Comparison of ENCODE assay signal across 10 cellular contexts in genomic region chr16:88651989-88652762, GRCh38. TPM values are rescaled to one million over a fixed set of nuclear protein-coding genes. Genes with fewer than 3 reads are reported as not detected.
DNase-seq lines count a peak whose midpoint lies in the region; ATAC-seq and TF ChIP-seq lines count a peak whose summit lies in the region.
"Had no signal": no experiment of that assay in that cellular context is flagged by ENCODE, and none has a peak within 500 bp of the region (broad histone marks: within the 10 kb centered on the region; RNA-seq: fewer than 3 reads in every experiment).

No MANE protein-coding gene starts in this region.

- H2AK9ac ChIP-seq in IMR-90 (replicated peaks; ENCODE audit: low read depth, low read length, poor library complexity) = peak overlapping the region; percentile 81

- H4K5ac ChIP-seq in IMR-90 (ENCODE audit: low read depth, low read length) = no peak overlapping the region

- no peak for TF ChIP-seq POLR2A in IMR-90 (IDR thresholded peaks at IDR 0.05; ENCODE audit: low read depth, low read length)

- H3K79me2 ChIP-seq in mammary epithelial cell (ENCODE audit: insufficient read depth, low read length) = peaks cover 13% of the 10 kb centered on the region

- H2BK12ac ChIP-seq in neuronal stem cell (ENCODE audit: low read length) = no peak overlapping the region

- H3K23ac ChIP-seq in IMR-90 (ENCODE audit: low read depth, low read length) (no peak overlapping the region), neuronal stem cell (ENCODE audit: low read depth, low read length, poor library complexity) (peak overlapping the region; percentile 55)

- H3K36me3 ChIP-seq in Caco-2 (ENCODE audit: control insufficient read depth, insufficient read depth, low read length) (peaks cover 5% of the 10 kb centered on the region), IMR-90 (ENCODE audit: control insufficient read depth, insufficient read depth, low read length) (peaks cover 13% of the 10 kb centered on the region), mammary epithelial cell (ENCODE audit: insufficient read depth, low read length) (peaks cover 4% of the 10 kb centered on the region), neuronal stem cell (replicated peaks in 1 of 2; ENCODE audit: control insufficient read depth in 2 of 2, insufficient read depth in 2 of 2, low read length in 2 of 2) (peaks cover 36 to 62% of the 10 kb centered on the region in 2 donors)

- H3K18ac ChIP-seq in IMR-90 (ENCODE audit: low read depth, low read length) (no peak overlapping the region), neuronal stem cell (ENCODE audit: low read length) (no peak overlapping the region)

- H2BK120ac ChIP-seq in IMR-90 (ENCODE audit: low read depth, low read length) = no peak overlapping the region
- no peak overlapping the region for H2BK120ac ChIP-seq in neuronal stem cell (ENCODE audit: low read depth, low read length)

- peaks cover 3% of the 10 kb centered on the region; the same call in 1 of the 2 replicates for H4K20me1 ChIP-seq in IMR-90 (ENCODE audit: insufficient read depth, low read length)
- H4K20me1 ChIP-seq in mammary epithelial cell (ENCODE audit: insufficient read depth, low read length) = peaks cover 6% of the 10 kb centered on the region

- H2AK5ac ChIP-seq in IMR-90 (ENCODE audit: low read depth, low read length) (no peak overlapping the region), neuronal stem cell (ENCODE audit: low read depth, low read length) (no peak overlapping the region)

- H3K4me2 ChIP-seq in IMR-90 (ENCODE audit: low read depth, low read length) (no peak overlapping the region), mammary epithelial cell (ENCODE audit: insufficient read depth, low read depth, low read length) (no peak overlapping the region), neuronal stem cell (ENCODE audit: insufficient read depth, low read length, poor library complexity, severe bottlenecking) (no peak overlapping the region)

- no peak for DNase-seq in Caco-2
- no peak for DNase-seq in IMR-90
- no peak for DNase-seq in mammary epithelial cell
- DNase-seq in neuronal stem cell (ENCODE audit: low spot score) = no peak
- DNase-seq in AG20443 (ENCODE audit: low spot score) = no peak
- DNase-seq in HuH-7.5 (ENCODE audit: low spot score) = no peak
- no peak for DNase-seq in stimulated activated naive CD4-positive, alpha-beta T cell (lab: John Stamatoyannopoulos, UW)

- WGBS in IMR-90 (ENCODE audit: extremely low coverage in 2 of 2, insufficient read length in 1 of 2), 2 experiments = 97% methylated on average over 11 of the region's 30 CpGs; no CpG with 5 or more reads in 1 of the 2 experiments
- WGBS in mammary epithelial cell (ENCODE audit: low coverage, missing lambda C conversion rate) = 92% methylated on average over 14 of the region's 30 CpGs
- no CpG with 5 or more reads among the region's 30 CpGs for WGBS in neuronal stem cell (ENCODE audit: extremely low coverage in 2 of 2, insufficient read length in 2 of 2, insufficient replicate concordance in 1 of 2), 2 donors

- H3K79me1 ChIP-seq in IMR-90 (ENCODE audit: low read depth in 1 of 2, low read length in 2 of 2) (peaks cover 0 to 20% of the 10 kb centered on the region in 2 experiments; a peak in 1 of 4 replicates), neuronal stem cell (ENCODE audit: low read depth, low read length) (peaks cover 17% of the 10 kb centered on the region)

- H3K9me3 ChIP-seq in Caco-2 = no peaks in the 10 kb centered on the region
- H3K9me3 ChIP-seq in IMR-90 (ENCODE audit: control insufficient read depth, insufficient read depth, low read length) = no peaks in the 10 kb centered on the region
- no peaks in the 10 kb centered on the region for H3K9me3 ChIP-seq in mammary epithelial cell (replicated peaks; ENCODE audit: insufficient read depth, low read length)
- no peaks in the 10 kb centered on the region for H3K9me3 ChIP-seq in neuronal stem cell (replicated peaks in 1 of 2; ENCODE audit: control insufficient read depth in 2 of 2, insufficient read depth in 1 of 2, low read depth in 1 of 2, low read length in 2 of 2)
- H3K9me3 ChIP-seq: gastrocnemius medialis had no signal

- H3K9me3 Mint-ChIP-seq in Caco-2 (ENCODE audit: unreplicated experiment) = no peaks in the 10 kb centered on the region
- H3K9me3 Mint-ChIP-seq: brain had no signal

- H3K36me3 Mint-ChIP-seq in Caco-2 (ENCODE audit: insufficient read depth, unreplicated experiment) = peaks cover 64% of the 10 kb centered on the region

- H3K9ac ChIP-seq in IMR-90 (ENCODE audit: low read depth, low read length) (no peak overlapping the region), mammary epithelial cell (ENCODE audit: insufficient read depth, low read length) (no peak overlapping the region), neuronal stem cell (ENCODE audit: low read depth, low read length, poor library complexity) (no peak overlapping the region)

- H3K27me3 ChIP-seq in Caco-2 (replicated peaks; ENCODE audit: control insufficient read depth, insufficient read depth, low read length) = no peaks in the 10 kb centered on the region
- no peaks in the 10 kb centered on the region for H3K27me3 ChIP-seq in IMR-90 (ENCODE audit: control insufficient read depth, insufficient read depth, low read length)
- no peaks in the 10 kb centered on the region for H3K27me3 ChIP-seq in mammary epithelial cell (ENCODE audit: insufficient read depth, low read length)
- no peaks in the 10 kb centered on the region for H3K27me3 ChIP-seq in neuronal stem cell (ENCODE audit: control insufficient read depth in 3 of 3, insufficient read depth in 3 of 3, low read depth in 1 of 3, low read length in 3 of 3)
- H3K27me3 ChIP-seq: gastrocnemius medialis had no signal

- H3K4me1 ChIP-seq in Caco-2 (peaks cover 17% of the 10 kb centered on the region), IMR-90 (ENCODE audit: control insufficient read depth, insufficient read depth, low read length) (peaks cover 5% of the 10 kb centered on the region; the same call in 1 of the 2 replicates), mammary epithelial cell (ENCODE audit: insufficient read depth, low read length) (no peaks in the 10 kb centered on the region), neuronal stem cell (ENCODE audit: control insufficient read depth in 2 of 2, insufficient read depth in 1 of 2, low read depth in 1 of 2, low read length in 2 of 2) (peaks cover 14 to 17% of the 10 kb centered on the region in 2 donors)

- no peak overlapping the region for H3K4me3 ChIP-seq in Caco-2 (ENCODE audit: low read depth, low read length)
- no peak overlapping the region for H3K4me3 ChIP-seq in IMR-90 (ENCODE audit: insufficient read depth, low read depth, low read length)
- no peak overlapping the region for H3K4me3 ChIP-seq in mammary epithelial cell (replicated peaks in 1 of 3; ENCODE audit: insufficient read depth in 1 of 3, low read depth in 2 of 3, low read length in 3 of 3)
- H3K4me3 ChIP-seq in neuronal stem cell (ENCODE audit: low read length in 2 of 2) = peak overlapping the region in 1 of 2 donors; percentile 3

- H2AFZ ChIP-seq in IMR-90 (replicated peaks; ENCODE audit: low read length, poor library complexity) (peak overlapping the region; percentile 32), mammary epithelial cell (ENCODE audit: low read depth, low read length) (no peak overlapping the region), neuronal stem cell (ENCODE audit: low read length) (no peak overlapping the region)

- no peak overlapping the region for H3K27ac Mint-ChIP-seq in Caco-2 (ENCODE audit: unreplicated experiment)
- H3K27ac Mint-ChIP-seq: brain had no signal

- H3K27ac ChIP-seq in IMR-90 (ENCODE audit: insufficient read depth, low read length) (no peak overlapping the region), mammary epithelial cell (ENCODE audit: insufficient read depth, low read depth, low read length) (no peak overlapping the region), neuronal stem cell (replicated peaks; ENCODE audit: low read length) (no peak overlapping the region)

- intact Hi-C loops in Caco-2 (cut with micrococcal nuclease; ENCODE audit: unreplicated experiment) = loop anchor here (1.0 kb wide), 1 partner anchor 10 kb away; no protein-coding TSS in a partner anchor
- intact Hi-C loops in IMR-90 (cut with micrococcal nuclease) = no loop called here
- intact Hi-C loops in mammary epithelial cell (cut with micrococcal nuclease) = no loop called here

- H3K9me1 ChIP-seq in IMR-90 (ENCODE audit: insufficient read depth, low read length) = no peaks in the 10 kb centered on the region

- H3K14ac ChIP-seq in IMR-90 (replicated peaks; ENCODE audit: low read depth, low read length) (no peak overlapping the region), neuronal stem cell (ENCODE audit: low read length) (no peak overlapping the region)

- no peak overlapping the region for H3K56ac ChIP-seq in IMR-90 (ENCODE audit: extremely low read depth, insufficient read depth, low read length)

- no peak for TF ChIP-seq CTCF in Caco-2 (IDR thresholded peaks at IDR 0.05; ENCODE audit: insufficient read depth in 1 of 2, low read depth in 1 of 2, low read length in 1 of 2, severe bottlenecking in 1 of 2, unreplicated experiment in 1 of 2)
- no peak for TF ChIP-seq CTCF in IMR-90 (conservative IDR thresholded peaks at IDR 0.05; ENCODE audit: low read depth, low read length)
- TF ChIP-seq CTCF in mammary epithelial cell (conservative IDR thresholded peaks at IDR 0.05 in 1 of 2, IDR thresholded peaks at IDR 0.05 in 1 of 2; ENCODE audit: extremely low read depth in 1 of 2, insufficient read depth in 1 of 2, low read depth in 1 of 2, low read length in 2 of 2) = no peak

- dilution Hi-C loops in IMR-90 (cut with HindIII; ENCODE audit: low sequenced_read_pairs, unreplicated experiment) = no loop called here
- dilution Hi-C loops in mammary epithelial cell (cut with HindIII; ENCODE audit: low sequenced_read_pairs) = no loop called here

- no peak overlapping the region for H2BK5ac ChIP-seq in IMR-90 (ENCODE audit: low read depth, low read length, poor library complexity, severe bottlenecking)
- H2BK5ac ChIP-seq in neuronal stem cell (ENCODE audit: low read length) = peak overlapping the region; percentile 75

- H3K27me3 Mint-ChIP-seq in Caco-2 (ENCODE audit: insufficient read depth, unreplicated experiment) = no peaks in the 10 kb centered on the region
- H3K27me3 Mint-ChIP-seq: brain had no signal

- CTCF ChIA-PET in Caco-2 (lab: Charles Lee) (no interaction called here), IMR-90 (lab: Yijun Ruan, JAX) (no interaction called here), mammary epithelial cell (lab: Charles Lee; ENCODE audit: low non-redundant PET) (no interaction called here)

- H3K4me1 Mint-ChIP-seq in Caco-2 (ENCODE audit: low read depth, unreplicated experiment) = peaks cover 6% of the 10 kb centered on the region

- no peak overlapping the region for H3K4me3 Mint-ChIP-seq in Caco-2 (ENCODE audit: unreplicated experiment)

- no peak overlapping the region for H2BK20ac ChIP-seq in IMR-90 (ENCODE audit: low read depth, low read length)

- H4K8ac ChIP-seq in IMR-90 (ENCODE audit: low read depth in 2 of 2, low read length in 2 of 2) (no peak overlapping the region), neuronal stem cell (ENCODE audit: low read depth, low read length) (no peak overlapping the region)

- H2BK15ac ChIP-seq in IMR-90 (ENCODE audit: low read depth, low read length) = no peak overlapping the region
- H2BK15ac ChIP-seq in neuronal stem cell (ENCODE audit: low read length) = no peak overlapping the region

- H4K91ac ChIP-seq in IMR-90 (ENCODE audit: insufficient read depth, low read depth, low read length) (no peak overlapping the region), neuronal stem cell (ENCODE audit: low read depth, low read length, poor library complexity) (no peak overlapping the region)

- in situ Hi-C loops in IMR-90 (cut with MboI; ENCODE audit: low sequenced_read_pairs) = no loop called here
- in situ Hi-C loops in mammary epithelial cell (cut with MboI; ENCODE audit: low sequenced_read_pairs in 2 of 2) = no loop called here

- ATAC-seq in IMR-90 (ENCODE audit: low read depth) (no peak), GM18858 (IDR thresholded peaks at IDR 0.05; ENCODE audit: unreplicated experiment) (no peak)

- BruUV-seq in Caco-2 (replicated peaks; lab: Mats Ljungman, UMichigan) (TSS peak; percentile 10), IMR-90 (replicated peaks; lab: Mats Ljungman, UMichigan) (no TSS peak), mammary epithelial cell (replicated peaks; lab: Mats Ljungman, UMichigan) (TSS peak; percentile 88)

- no peak overlapping the region for H3K4ac ChIP-seq in IMR-90 (ENCODE audit: low read depth, low read length)
- H3K4ac ChIP-seq in neuronal stem cell (ENCODE audit: low read length) = no peak overlapping the region

- TF ChIP-seq RAD21 in IMR-90 (IDR thresholded peaks at IDR 0.05; ENCODE audit: low read length) = no peak

- POLR2A ChIA-PET in Caco-2 (lab: Charles Lee) (interaction anchor here (0.5 kb wide), 1 partner anchor 1276 kb away, joined by 3 read pairs; no protein-coding TSS in a partner anchor), IMR-90 (lab: Charles Lee; ENCODE audit: unreplicated experiment) (no interaction called here)

RNA-seq across cellular contexts. Expression of gene CYBA, which starts 1.3 kb away (rescaled TPM):
- total RNA-seq in Caco-2 (2022) (351 and 377 TPM in 2 replicates), IMR-90 (2012; rRNA removed) (65.6 and 90.5 TPM in 2 replicates), mammary epithelial cell (10 to 100 TPM in 1 of 2 donors, 1 to 10 TPM in 1; 2.5 to 20.3 TPM)
- polyA plus RNA-seq in IMR-90 (2012; rRNA removed) (169 and 228 TPM in 2 replicates), mammary epithelial cell (2.1 TPM)
- 205 and 351 TPM in 2 replicates for polyA plus RNA-seq in IMR-90 (2012; cell fraction: cytosol; rRNA removed)
- 119 and 281 TPM in 2 replicates for polyA plus RNA-seq in IMR-90 (2012; cell fraction: nucleus; rRNA removed; ENCODE audit: low replicate concordance)
- 3.1 TPM for polyA minus RNA-seq in mammary epithelial cell
- 74.4 TPM for polyA plus RNA-seq in neuronal stem cell (2013, experiment 1 of 2)
- polyA plus RNA-seq in neuronal stem cell (2013, experiment 2 of 2) = 71.9 TPM

RNA-seq across cellular contexts. Expression of gene MVD, which starts 10.7 kb away (rescaled TPM):
- total RNA-seq in Caco-2 (2022) (127 and 141 TPM in 2 replicates), IMR-90 (2012; rRNA removed) (17.2 and 18.3 TPM in 2 replicates), mammary epithelial cell (100 to 1,000 TPM in 1 of 2 donors, 10 to 100 TPM in 1; 57.7 to 171 TPM)
- polyA plus RNA-seq in IMR-90 (2012; rRNA removed) (28.4 and 33.1 TPM in 2 replicates), mammary epithelial cell (136 TPM)
- polyA plus RNA-seq in IMR-90 (2012; cell fraction: cytosol; rRNA removed) = 28.1 and 45.4 TPM in 2 replicates
- polyA plus RNA-seq in IMR-90 (2012; cell fraction: nucleus; rRNA removed; ENCODE audit: low replicate concordance) = 63.8 and 197 TPM in 2 replicates
- 54.3 TPM for polyA minus RNA-seq in mammary epithelial cell
- polyA plus RNA-seq in neuronal stem cell (2013, experiment 1 of 2) = 50.0 TPM
- 51.3 TPM for polyA plus RNA-seq in neuronal stem cell (2013, experiment 2 of 2)

RNA-seq across cellular contexts. Expression of gene IL17C, which starts 13.8 kb away (rescaled TPM):
- not detected in 2 replicates for total RNA-seq in Caco-2 (2022)
- not detected in 2 replicates for total RNA-seq in IMR-90 (2012; rRNA removed)
- 0.09 TPM in 1 of 2 replicates, not detected in the other for polyA plus RNA-seq in IMR-90 (2012; rRNA removed)
- 0.12 TPM in 1 of 2 replicates, not detected in the other for polyA plus RNA-seq in IMR-90 (2012; cell fraction: cytosol; rRNA removed)
- 0.71 and 1.6 TPM in 2 replicates for polyA plus RNA-seq in IMR-90 (2012; cell fraction: nucleus; rRNA removed; ENCODE audit: low replicate concordance)
- total RNA-seq in mammary epithelial cell = not detected
- polyA plus RNA-seq in mammary epithelial cell = 0.06 TPM
- polyA minus RNA-seq in mammary epithelial cell = not detected
- 0.06 TPM for polyA plus RNA-seq in neuronal stem cell (2013, experiment 1 of 2)
- polyA plus RNA-seq in neuronal stem cell (2013, experiment 2 of 2) = 0.08 TPM
- total RNA-seq: gastrocnemius medialis had no signal

RNA-seq across cellular contexts. Expression of gene SNAI3, which starts 34.1 kb away (rescaled TPM):
- total RNA-seq in Caco-2 (2022) (3.5 TPM in 2 replicates), IMR-90 (2012; rRNA removed) (not detected in 2 replicates), mammary epithelial cell (not detected)
- polyA plus RNA-seq in IMR-90 (2012; rRNA removed) (0.21 and 0.34 TPM in 2 replicates), mammary epithelial cell (0.07 TPM)
- polyA plus RNA-seq in IMR-90 (2012; cell fraction: cytosol; rRNA removed) = 0.19 and 0.21 TPM in 2 replicates
- 0.11 and 0.23 TPM in 2 replicates for polyA plus RNA-seq in IMR-90 (2012; cell fraction: nucleus; rRNA removed; ENCODE audit: low replicate concordance)
- not detected for polyA minus RNA-seq in mammary epithelial cell
- polyA plus RNA-seq in neuronal stem cell (2013, experiment 1 of 2) = 0.50 TPM
- polyA plus RNA-seq in neuronal stem cell (2013, experiment 2 of 2) = 0.32 TPM

RNA-seq across cellular contexts. Expression of gene RNF166, which starts 54.0 kb away (rescaled TPM):
- 37.3 and 40.4 TPM in 2 replicates for total RNA-seq in Caco-2 (2022)
- 6.9 and 8.1 TPM in 2 replicates for total RNA-seq in IMR-90 (2012; rRNA removed)
- polyA plus RNA-seq in IMR-90 (2012; rRNA removed) = 17.4 and 24.1 TPM in 2 replicates
- 13.4 and 20.8 TPM in 2 replicates for polyA plus RNA-seq in IMR-90 (2012; cell fraction: cytosol; rRNA removed)
- polyA plus RNA-seq in IMR-90 (2012; cell fraction: nucleus; rRNA removed; ENCODE audit: low replicate concordance) = 31.6 and 83.7 TPM in 2 replicates
- 10 to 100 TPM in 1 of 2 donors, 1 to 10 TPM in 1; 9.8 to 11.2 TPM for total RNA-seq in mammary epithelial cell
- 5.1 TPM for polyA plus RNA-seq in mammary epithelial cell
- polyA minus RNA-seq in mammary epithelial cell = 1.7 TPM
- polyA plus RNA-seq in neuronal stem cell (2013, experiment 1 of 2) = 20.4 TPM
- polyA plus RNA-seq in neuronal stem cell (2013, experiment 2 of 2) = 19.1 TPM
